Comparison of ENCODE assay signal across 1 cellular context in the genomic region with DNA sequence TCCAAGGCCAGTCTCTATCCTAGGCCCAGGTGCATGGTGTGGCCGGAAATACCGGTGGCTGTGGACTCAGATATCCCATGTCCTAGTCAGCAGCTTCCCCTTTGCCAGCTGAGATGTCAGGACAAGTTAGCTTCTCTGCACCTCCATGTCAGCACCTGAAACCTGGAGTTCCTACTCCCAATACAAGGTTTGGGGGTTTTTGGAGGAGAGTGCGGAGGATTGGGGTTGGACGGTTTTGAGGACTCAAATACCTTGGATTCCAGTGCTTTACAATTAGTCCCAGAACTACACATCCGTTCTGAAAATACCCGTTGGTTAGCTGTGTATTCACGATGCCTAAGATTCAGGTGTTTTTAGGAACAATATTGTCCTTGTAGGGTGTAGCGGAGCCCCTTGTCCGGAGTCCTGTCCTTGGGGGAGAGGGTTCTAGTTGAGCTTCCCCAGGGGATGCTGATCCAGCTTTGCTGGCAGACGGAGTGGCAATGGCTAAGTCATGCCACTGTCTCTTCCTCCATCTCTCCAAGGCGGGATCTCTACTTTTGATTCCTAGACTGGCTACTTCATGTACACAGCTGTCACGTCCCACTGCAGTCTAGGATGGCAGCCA.
TF ChIP-seq lines count a peak whose summit lies in the region.

No MANE protein-coding gene starts in this region.

TF ChIP-seq in HepG2, 621 proteins besides CTCF, POLR2A, EP300 and RAD21:
- TF ChIP-seq REPIN1 (CRISPR knock-in tag; IDR thresholded peaks at IDR 0.05; ENCODE audit: borderline replicate concordance, low read depth) (no peak), DPF2 (CRISPR knock-in tag; IDR thresholded peaks at IDR 0.05; ENCODE audit: borderline replicate concordance, low read depth) (no peak), TOE1 (CRISPR knock-in tag; IDR thresholded peaks at IDR 0.05) (no peak), RBM22 (optimal IDR thresholded peaks at IDR 0.05; ENCODE audit: low read length) (peak; percentile 81), ZNF343 (CRISPR knock-in tag; IDR thresholded peaks at IDR 0.05) (0 out of 2 replicates have a peak, but pooled peaks have one; percentile 31), ZNF558 (CRISPR knock-in tag; IDR thresholded peaks at IDR 0.05; ENCODE audit: borderline replicate concordance) (0 out of 2 replicates have a peak, but pooled peaks have one; percentile 53), SNRNP70 (IDR thresholded peaks at IDR 0.05; ENCODE audit: low read depth, low read length) (no peak), POLR2G (IDR thresholded peaks at IDR 0.05; ENCODE audit: low read depth, low read length) (0 out of 2 replicates have a peak, but pooled peaks have one; percentile 23), PAF1 (CRISPR knock-in tag; IDR thresholded peaks at IDR 0.05) (0 out of 2 replicates have a peak, but pooled peaks have one; percentile 3)
- TF ChIP-seq, protein P1, sequence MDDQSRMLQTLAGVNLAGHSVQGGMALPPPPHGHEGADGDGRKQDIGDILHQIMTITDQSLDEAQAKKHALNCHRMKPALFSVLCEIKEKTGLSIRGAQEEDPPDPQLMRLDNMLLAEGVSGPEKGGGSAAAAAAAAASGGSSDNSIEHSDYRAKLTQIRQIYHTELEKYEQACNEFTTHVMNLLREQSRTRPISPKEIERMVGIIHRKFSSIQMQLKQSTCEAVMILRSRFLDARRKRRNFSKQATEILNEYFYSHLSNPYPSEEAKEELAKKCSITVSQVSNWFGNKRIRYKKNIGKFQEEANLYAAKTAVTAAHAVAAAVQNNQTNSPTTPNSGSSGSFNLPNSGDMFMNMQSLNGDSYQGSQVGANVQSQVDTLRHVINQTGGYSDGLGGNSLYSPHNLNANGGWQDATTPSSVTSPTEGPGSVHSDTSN (CRISPR knock-in tag; IDR thresholded peaks at IDR 0.05; ENCODE audit: borderline replicate concordance), result no peak
- TF ChIP-seq, protein P2, sequence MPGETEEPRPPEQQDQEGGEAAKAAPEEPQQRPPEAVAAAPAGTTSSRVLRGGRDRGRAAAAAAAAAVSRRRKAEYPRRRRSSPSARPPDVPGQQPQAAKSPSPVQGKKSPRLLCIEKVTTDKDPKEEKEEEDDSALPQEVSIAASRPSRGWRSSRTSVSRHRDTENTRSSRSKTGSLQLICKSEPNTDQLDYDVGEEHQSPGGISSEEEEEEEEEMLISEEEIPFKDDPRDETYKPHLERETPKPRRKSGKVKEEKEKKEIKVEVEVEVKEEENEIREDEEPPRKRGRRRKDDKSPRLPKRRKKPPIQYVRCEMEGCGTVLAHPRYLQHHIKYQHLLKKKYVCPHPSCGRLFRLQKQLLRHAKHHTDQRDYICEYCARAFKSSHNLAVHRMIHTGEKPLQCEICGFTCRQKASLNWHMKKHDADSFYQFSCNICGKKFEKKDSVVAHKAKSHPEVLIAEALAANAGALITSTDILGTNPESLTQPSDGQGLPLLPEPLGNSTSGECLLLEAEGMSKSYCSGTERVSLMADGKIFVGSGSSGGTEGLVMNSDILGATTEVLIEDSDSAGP (CRISPR knock-in tag; IDR thresholded peaks at IDR 0.05; ENCODE audit: borderline replicate concordance), result 0 out of 2 replicates have a peak, but pooled peaks have one; percentile 36
TF ChIP-seq in HepG2: peak in this region for 6.
